ENCODE assay signal across 18 cellular contexts in the genomic region with DNA sequence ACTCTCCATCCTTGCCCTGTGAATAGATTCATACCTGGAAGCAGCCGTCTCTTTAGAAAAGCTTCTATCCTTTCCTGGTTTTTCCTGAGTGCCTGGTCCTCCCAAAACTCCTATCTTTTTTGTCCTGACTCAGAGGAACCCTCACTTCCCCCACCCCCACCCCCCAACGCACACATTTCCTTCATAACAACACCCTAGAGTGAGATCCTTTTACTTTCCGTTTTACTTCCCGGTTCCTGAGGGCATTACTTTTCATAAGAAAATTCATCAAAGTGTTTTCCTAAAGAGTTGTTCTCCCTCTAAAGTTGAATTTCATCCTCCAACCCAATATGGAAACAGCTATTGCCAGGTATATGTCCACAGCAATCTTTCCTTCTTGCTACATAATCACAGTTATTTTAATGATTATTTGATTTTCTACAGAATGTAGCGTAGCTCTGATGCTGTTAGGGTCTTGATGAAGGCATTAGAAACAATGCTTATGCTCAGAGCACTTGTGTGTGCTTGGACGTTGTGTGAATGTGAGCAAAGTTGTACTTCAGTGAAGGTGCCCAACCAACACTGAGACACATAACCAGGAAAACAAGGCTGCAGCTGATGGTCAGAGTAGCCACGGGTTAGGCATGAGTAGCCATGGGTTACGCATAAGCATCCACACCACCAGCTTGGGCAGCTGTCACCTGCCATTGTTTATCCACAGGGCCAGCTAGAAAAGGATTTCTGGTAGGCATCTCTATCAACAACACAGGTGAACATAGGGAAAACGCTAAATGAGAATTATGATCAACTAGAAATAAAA.
DNase-seq lines count a peak whose midpoint lies in the region; ATAC-seq, FAIRE-seq and TF ChIP-seq lines count a peak whose summit lies in the region.
"Had no signal": no experiment of that assay in that cellular context is flagged by ENCODE, and none has a peak within 500 bp of the region (broad histone marks: within the 10 kb centered on the region; RNA-seq: fewer than 3 reads in every experiment).

No MANE protein-coding gene starts in this region.

- in situ Hi-C loops in HepG2 (cut with HindIII; ENCODE audit: extremely low pct_ligation_motif_present, low pct_unique_long_range_greater_than_20kb) (no loop called here), GM13976 (cut with MboI; ENCODE audit: low sequenced_read_pairs, unreplicated experiment) (no loop called here)

- no peak overlapping the region for H3K4me2 ChIP-seq in HepG2 (ENCODE audit: low read depth, low read length)

- peak; percentile 53 for ATAC-seq in GM21786 (IDR thresholded peaks at IDR 0.05; ENCODE audit: unreplicated experiment)
- ATAC-seq in naive thymus-derived CD8-positive, alpha-beta T cell: no peak
- ATAC-seq in HepG2: no peak
- ATAC-seq: CD8-positive, alpha-beta T cell; left cardiac atrium; sciatic nerve had no signal

- TF ChIP-seq CTCF in GM10248 (IDR thresholded peaks at IDR 0.05; ENCODE audit: control extremely low read depth, extremely low read depth, low read depth, missing control alignments): no peak
- TF ChIP-seq CTCF in HepG2 (CRISPR knock-in tag; IDR thresholded peaks at IDR 0.05): no peak
- TF ChIP-seq CTCF in right atrium auricular region (IDR thresholded peaks at IDR 0.05): no peak
- no peak for TF ChIP-seq CTCF in GM13976 (IDR thresholded peaks at IDR 0.05; ENCODE audit: borderline replicate concordance, control extremely low read depth, extremely low read depth, insufficient read depth, missing control alignments)

- H3K9ac ChIP-seq in HepG2 (ENCODE audit: insufficient read depth, low read depth, low read length): no peak overlapping the region

- peaks cover 9 to 47% (median 41%) of the 10 kb centered on the region in 4 donors for H3K4me1 Mint-ChIP-seq in naive thymus-derived CD8-positive, alpha-beta T cell
- H3K4me1 Mint-ChIP-seq: central memory CD8-positive, alpha-beta T cell had no signal

- TF ChIP-seq EP300 in HepG2 (IDR thresholded peaks at IDR 0.05; ENCODE audit: low read depth in 2 of 2, low read length in 2 of 2) (no peak), HepG2 (CRISPR knock-in tag; IDR thresholded peaks at IDR 0.05; ENCODE audit: borderline replicate concordance) (no peak)

- H3K27ac ChIP-seq in HepG2 (ENCODE audit: extremely low read length, insufficient read depth, low read length) (no peak overlapping the region), right atrium auricular region (no peak overlapping the region)

- peak overlapping the region in 5 of 10 donors; percentile 44 to 87 (median 80) for H3K27ac Mint-ChIP-seq in naive thymus-derived CD8-positive, alpha-beta T cell
- H3K27ac Mint-ChIP-seq: CD8-positive, alpha-beta T cell had no signal

- H3K4me3 ChIP-seq in HepG2 (replicated peaks in 1 of 3; ENCODE audit: insufficient read depth in 1 of 3, low read depth in 2 of 3, low read length in 3 of 3) (no peak overlapping the region), right atrium auricular region (no peak overlapping the region)
- H3K4me3 ChIP-seq: HAP-1 had no signal

- CTCF ChIA-PET in GM10248 (lab: Yijun Ruan, JAX): interaction anchor here (1.2 kb wide), 1 partner anchor 12 kb away, joined by 3 read pairs; no protein-coding TSS in a partner anchor
- CTCF ChIA-PET in HepG2 (lab: Yijun Ruan, JAX; ENCODE audit: low intra/inter-chr PET ratio, low total read pairs): no interaction called here

- H2AFZ ChIP-seq in HepG2 (ENCODE audit: low read length): no peak overlapping the region

- H3K36me3 ChIP-seq in HepG2 (replicated peaks in 1 of 2; ENCODE audit: control insufficient read depth in 1 of 2, insufficient read depth in 2 of 2, low read length in 2 of 2) (no peaks in the 10 kb centered on the region), right atrium auricular region (no peaks in the 10 kb centered on the region)
- H3K36me3 ChIP-seq: HAP-1 had no signal

- TF ChIP-seq POLR2A in HepG2 (IDR thresholded peaks at IDR 0.05; ENCODE audit: insufficient read depth in 1 of 2, low read depth in 2 of 2, low read length in 2 of 2): no peak

- FAIRE-seq in HepG2 (lab: Jason Lieb, UNC): no peak

- no peaks in the 10 kb centered on the region for H4K20me1 ChIP-seq in HepG2 (ENCODE audit: insufficient read depth, low read length)

- DNase-seq in GM10248 (ENCODE audit: extremely low spot score) (peak; percentile 23), NCI-H774 (lab: John Stamatoyannopoulos, UW) (peak; percentile 54), HepG2 (ENCODE audit: low spot score) (no peak), NCI-H1694 treated with DMSO at 0.1 percent for 48 hours (lab: John Stamatoyannopoulos, UW) (no peak), right atrium auricular region (ENCODE audit: low spot score) (no peak), GM13976 (ENCODE audit: low spot score) (no peak)
- no peak for DNase-seq in naive thymus-derived CD8-positive, alpha-beta T cell
- DNase-seq: activated naive CD4-positive, alpha-beta T cell treated with anti-CD3 and anti-CD28 coated beads, Interleukin-2, amount 50 U/mL, for 16 hours; CD8-positive, alpha-beta T cell; left cardiac atrium; NCI-H1048; NCI-H526 treated with DMSO at 0.1 percent for 48 hours; Right ventricle myocardium superior had no signal

- no peaks in the 10 kb centered on the region for H3K79me2 ChIP-seq in HepG2 (ENCODE audit: insufficient read depth, low read length)

- no peak for TF ChIP-seq RAD21 in HepG2 (CRISPR knock-in tag; IDR thresholded peaks at IDR 0.05)

- H3K27me3 Mint-ChIP-seq in naive thymus-derived CD8-positive, alpha-beta T cell: no peaks in the 10 kb centered on the region
- H3K27me3 Mint-ChIP-seq: central memory CD8-positive, alpha-beta T cell had no signal

- no peaks in the 10 kb centered on the region for H3K27me3 ChIP-seq in HepG2 (ENCODE audit: control insufficient read depth in 1 of 2, insufficient read depth in 2 of 2, low read length in 2 of 2)
- no peaks in the 10 kb centered on the region for H3K27me3 ChIP-seq in right atrium auricular region

- peak overlapping the region in 6 of 10 donors; percentile 12 to 65 (median 42) for H3K4me3 Mint-ChIP-seq in naive thymus-derived CD8-positive, alpha-beta T cell
- H3K4me3 Mint-ChIP-seq: CD8-positive, alpha-beta T cell; central memory CD8-positive, alpha-beta T cell; nephron had no signal

- intact Hi-C loops in HepG2 (cut with micrococcal nuclease; ENCODE audit: unreplicated experiment): no loop called here

- WGBS in HepG2 (ENCODE audit: low lambda C conversion rate): 90% methylated on average over 9 of the region's 9 CpGs

- H3K36me3 Mint-ChIP-seq in naive thymus-derived CD8-positive, alpha-beta T cell: peaks cover 7 to 15% (median 8%) of the 10 kb centered on the region in 3 donors

- H3K4me1 ChIP-seq in HepG2 (ENCODE audit: insufficient read depth, low read length): no peaks in the 10 kb centered on the region
- H3K4me1 ChIP-seq in right atrium auricular region: no peaks in the 10 kb centered on the region
- H3K4me1 ChIP-seq: HAP-1 had no signal

- H3K9me3 Mint-ChIP-seq in naive thymus-derived CD8-positive, alpha-beta T cell: peaks cover 0 to 9% (median 0%) of the 10 kb centered on the region in 9 donors
- H3K9me3 Mint-ChIP-seq: CD8-positive, alpha-beta T cell; central memory CD8-positive, alpha-beta T cell had no signal

- BruUV-seq in HepG2 (replicated peaks; lab: Mats Ljungman, UMichigan): no TSS peak

- H3K9me3 ChIP-seq in HepG2 (ENCODE audit: low read length) (no peaks in the 10 kb centered on the region), right atrium auricular region (no peaks in the 10 kb centered on the region)
- H3K9me3 ChIP-seq: HAP-1 had no signal

- POLR2A ChIA-PET in GM10248 (lab: Yijun Ruan, JAX) (no interaction called here), HepG2 (lab: Yijun Ruan, JAX) (no interaction called here)
- POLR2A ChIA-PET in naive thymus-derived CD8-positive, alpha-beta T cell (lab: Charles Lee): interaction anchor here (1.2 to 2.1 kb wide), 4 partner anchors 9 to 24 kb away, joined by 3 to 13 read pairs (median 5); no protein-coding TSS in a partner anchor

TF ChIP-seq in HepG2, 621 proteins besides CTCF, POLR2A, EP300 and RAD21:
- TF ChIP-seq ZMAT3 (CRISPR knock-in tag; conservative IDR thresholded peaks at IDR 0.05): no peak
- TF ChIP-seq, protein P1, sequence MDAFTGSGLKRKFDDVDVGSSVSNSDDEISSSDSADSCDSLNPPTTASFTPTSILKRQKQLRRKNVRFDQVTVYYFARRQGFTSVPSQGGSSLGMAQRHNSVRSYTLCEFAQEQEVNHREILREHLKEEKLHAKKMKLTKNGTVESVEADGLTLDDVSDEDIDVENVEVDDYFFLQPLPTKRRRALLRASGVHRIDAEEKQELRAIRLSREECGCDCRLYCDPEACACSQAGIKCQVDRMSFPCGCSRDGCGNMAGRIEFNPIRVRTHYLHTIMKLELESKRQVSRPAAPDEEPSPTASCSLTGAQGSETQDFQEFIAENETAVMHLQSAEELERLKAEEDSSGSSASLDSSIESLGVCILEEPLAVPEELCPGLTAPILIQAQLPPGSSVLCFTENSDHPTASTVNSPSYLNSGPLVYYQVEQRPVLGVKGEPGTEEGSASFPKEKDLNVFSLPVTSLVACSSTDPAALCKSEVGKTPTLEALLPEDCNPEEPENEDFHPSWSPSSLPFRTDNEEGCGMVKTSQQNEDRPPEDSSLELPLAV (CRISPR knock-in tag; conservative IDR thresholded peaks at IDR 0.05; ENCODE audit: low read depth): no peak
- TF ChIP-seq, protein P2, sequence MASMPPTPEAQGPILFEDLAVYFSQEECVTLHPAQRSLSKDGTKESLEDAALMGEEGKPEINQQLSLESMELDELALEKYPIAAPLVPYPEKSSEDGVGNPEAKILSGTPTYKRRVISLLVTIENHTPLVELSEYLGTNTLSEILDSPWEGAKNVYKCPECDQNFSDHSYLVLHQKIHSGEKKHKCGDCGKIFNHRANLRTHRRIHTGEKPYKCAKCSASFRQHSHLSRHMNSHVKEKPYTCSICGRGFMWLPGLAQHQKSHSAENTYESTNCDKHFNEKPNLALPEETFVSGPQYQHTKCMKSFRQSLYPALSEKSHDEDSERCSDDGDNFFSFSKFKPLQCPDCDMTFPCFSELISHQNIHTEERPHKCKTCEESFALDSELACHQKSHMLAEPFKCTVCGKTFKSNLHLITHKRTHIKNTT (CRISPR knock-in tag; IDR thresholded peaks at IDR 0.05): no peak
TF ChIP-seq in HepG2: peak in this region for 0.

Comparison
In these comparisons a context has a peak if more than half of its experiments do, and no peak if none do; other contexts are left out.
1. DNase-seq: peak in GM10248 (single experiment) and NCI-H774 (single experiment); none in naive thymus-derived CD8-positive, alpha-beta T cell (0 of 10), HepG2 (single experiment), NCI-H1694 treated with DMSO at 0.1 percent for 48 hours (single experiment), right atrium auricular region (single experiment) and GM13976 (single experiment).